In genomic region chr1:107538502-107538901, GRCh38 we compare ENCODE assay signal across 25 cellular contexts.
"Had no signal": no experiment of that assay in that cellular context is flagged by ENCODE, and none has a peak within 500 bp of the region (broad histone marks: within the 10 kb centered on the region; RNA-seq: fewer than 3 reads in every experiment).

No MANE protein-coding gene starts in this region.

- H3K9me3 Mint-ChIP-seq: activated T-cell treated with anti-CD3 and anti-CD28 coated beads, Interleukin-2, amount 50 U/mL, for 4 hours; activated T-helper 2 cell treated with anti-CD3 and anti-CD28 coated beads, Interferon-gamma antibody, Interleukin-2, Interleukin-4, amounts not matched to agents 10 μg/mL and 5 μg/mL and 100 μg/mL, durations not matched to agents 14 hours and 24 hours and 36 hours; dendritic cell treated with granulocyte-macrophage colony-stimulating factor and Interleukin-4, amounts not matched to agents 40 ng/mL and 50 ng/mL, for 4 days; memory B cell; stimulated activated memory B cell treated with anti-CD40 and anti-IgM and Interleukin-4, amounts not matched to agents 10 μg/mL and 1 μg/mL and 100 μg/mL, for 72 hours had no signal

- H3K36me3 Mint-ChIP-seq: activated naive CD8-positive, alpha-beta T cell; memory B cell; naive B cell; stimulated activated memory B cell treated with anti-CD40 and anti-IgM and Interleukin-4, amounts not matched to agents 10 μg/mL and 1 μg/mL and 100 μg/mL, for 72 hours had no signal

- ATAC-seq: activated T-cell treated with anti-CD3 and anti-CD28 coated beads, Interleukin-2, amount 50 U/mL, for 4 hours; left colon; mucosa of descending colon; right lobe of liver; stimulated activated memory B cell treated with anti-CD40 and anti-IgM and Interleukin-4, amounts not matched to agents 10 μg/mL and 1 μg/mL and 100 μg/mL, for 72 hours had no signal

- H3K27me3 Mint-ChIP-seq: activated naive CD8-positive, alpha-beta T cell; dendritic cell treated with granulocyte-macrophage colony-stimulating factor and Interleukin-4, amounts not matched to agents 40 ng/mL and 50 ng/mL, for 4 days; naive B cell; stimulated activated memory B cell treated with anti-CD40 and anti-IgM and Interleukin-4, amounts not matched to agents 10 μg/mL and 1 μg/mL and 100 μg/mL, for 72 hours had no signal

- H3K4me3 Mint-ChIP-seq: activated naive CD8-positive, alpha-beta T cell; activated T-cell treated with anti-CD3 and anti-CD28 coated beads, Interleukin-2, amount 50 U/mL, for 4 hours; dendritic cell treated with granulocyte-macrophage colony-stimulating factor and Interleukin-4, amounts not matched to agents 40 ng/mL and 50 ng/mL, for 4 days; memory B cell; naive B cell; stimulated activated memory B cell treated with anti-CD40 and anti-IgM and Interleukin-4, amounts not matched to agents 10 μg/mL and 1 μg/mL and 100 μg/mL, for 72 hours had no signal

- DNase-seq: activated CD4-positive, alpha-beta T cell treated with anti-CD3 and anti-CD28 coated beads, Interleukin-2, amount 50 U/mL, for 48 hours; activated CD8-positive, alpha-beta memory T cell treated with anti-CD3 and anti-CD28 coated beads, Interleukin-2, amount 50 U/mL, for 48 hours; activated naive CD4-positive, alpha-beta T cell; activated T-cell treated with anti-CD3 and anti-CD28 coated beads, Interleukin-2, amount 50 U/mL, for 4 hours; adrenal gland; brain microvascular endothelial cell; caudate nucleus; effector CD4-positive, alpha-beta T cell; erythroblast; foreskin melanocyte; islet precursor cell; left colon; mucosa of descending colon; naive B cell; occipital lobe; right lobe of liver; small intestine; stimulated activated CD4-positive, alpha-beta T cell treated with anti-CD3 and anti-CD28 coated beads, Interleukin-2, amount 100 ng/mL, for 24 hours; stomach; WERI-Rb-1 had no signal

- H3K27ac Mint-ChIP-seq: activated naive CD8-positive, alpha-beta T cell; activated T-helper 2 cell treated with anti-CD3 and anti-CD28 coated beads, Interferon-gamma antibody, Interleukin-2, Interleukin-4, amounts not matched to agents 10 μg/mL and 5 μg/mL and 100 μg/mL, durations not matched to agents 14 hours and 24 hours and 36 hours; dendritic cell treated with granulocyte-macrophage colony-stimulating factor and Interleukin-4, amounts not matched to agents 40 ng/mL and 50 ng/mL, for 4 days; memory B cell; naive B cell; stimulated activated memory B cell treated with anti-CD40 and anti-IgM and Interleukin-4, amounts not matched to agents 10 μg/mL and 1 μg/mL and 100 μg/mL, for 72 hours had no signal
